ENCODE assay signal across 8 cellular contexts in genomic region chr9:75265525-75265972, GRCh38.
DNase-seq lines count a peak whose midpoint lies in the region; ATAC-seq and TF ChIP-seq lines count a peak whose summit lies in the region.

No MANE protein-coding gene starts in this region.

- no TSS peak for BruUV-seq in Panc1 (replicated peaks; lab: Mats Ljungman, UMichigan)

- no peak overlapping the region for H3K4me3 ChIP-seq in Panc1 (ENCODE audit: low read depth in 2 of 2, low read length in 2 of 2)
- no peak overlapping the region for H3K4me3 ChIP-seq in sigmoid colon

- H3K4me3 Mint-ChIP-seq in activated naive CD8-positive, alpha-beta T cell treated with anti-CD3 and anti-CD28 coated beads for 36 hours: no peak overlapping the region

- H3K36me3 Mint-ChIP-seq in activated naive CD8-positive, alpha-beta T cell treated with anti-CD3 and anti-CD28 coated beads for 36 hours: peaks cover under 1% of the 10 kb centered on the region

- H3K4me1 Mint-ChIP-seq in activated naive CD8-positive, alpha-beta T cell treated with anti-CD3 and anti-CD28 coated beads for 36 hours: no peaks in the 10 kb centered on the region

- DNase-seq in DMS114 treated with DMSO at 0.1 percent for 48 hours (lab: John Stamatoyannopoulos, UW; ENCODE audit: unreplicated experiment): peak; percentile 1
- peak; percentile 5 for DNase-seq in Panc1 (ENCODE audit: low read depth, low spot score)
- DNase-seq in activated naive CD8-positive, alpha-beta T cell treated with anti-CD3 and anti-CD28 coated beads for 36 hours: peak; percentile 30
- no peak for DNase-seq in left cardiac atrium
- no peak for DNase-seq in sigmoid colon
- no peak for DNase-seq in cortex of kidney (lab: John Stamatoyannopoulos, UW)

- H3K36me3 ChIP-seq in Panc1 (ENCODE audit: control insufficient read depth, insufficient read depth, low read length): no peaks in the 10 kb centered on the region
- H3K36me3 ChIP-seq in sigmoid colon: no peaks in the 10 kb centered on the region

- TF ChIP-seq CTCF in Panc1 (IDR thresholded peaks at IDR 0.05): peak; percentile 77
- peak in 3 of 4 experiments; percentile 57 to 74 (median 62) for TF ChIP-seq CTCF in sigmoid colon (IDR thresholded peaks at IDR 0.05)

- no peak for TF ChIP-seq EP300 in sigmoid colon (IDR thresholded peaks at IDR 0.05)

- WGBS in sigmoid colon, 2 donors: 30 to 33% methylated on average over 3 of the region's 3 CpGs

- H3K9me3 Mint-ChIP-seq in activated naive CD8-positive, alpha-beta T cell treated with anti-CD3 and anti-CD28 coated beads for 36 hours: no peaks in the 10 kb centered on the region

- in situ Hi-C loops in Panc1 (cut with HindIII; ENCODE audit: low pct_unique_long_range_greater_than_20kb, low sequenced_read_pairs): no loop called here

- POLR2A ChIA-PET in Panc1 (lab: Charles Lee): no interaction called here

- no peak for TF ChIP-seq POLR2A in sigmoid colon (IDR thresholded peaks at IDR 0.05)

- intact Hi-C loops in Panc1 (cut with micrococcal nuclease; ENCODE audit: unreplicated experiment) (loop anchor here (2.0 to 5.0 kb wide), 2 partner anchors 602 to 1037 kb away; no protein-coding TSS in a partner anchor), left cardiac atrium (cut with DNase I) (loop anchor here (5.0 to 10.0 kb wide), 2 partner anchors 589 to 592 kb away; no protein-coding TSS in a partner anchor), sigmoid colon (cut with DNase I) (loop anchor here (2.0 to 10.0 kb wide), 2 partner anchors 599 to 1037 kb away; no protein-coding TSS in a partner anchor)

- no peak overlapping the region for H3K27ac ChIP-seq in Panc1 (ENCODE audit: low read length)
- no peak overlapping the region for H3K27ac ChIP-seq in sigmoid colon

- H3K27me3 Mint-ChIP-seq in activated naive CD8-positive, alpha-beta T cell treated with anti-CD3 and anti-CD28 coated beads for 36 hours: no peaks in the 10 kb centered on the region

- CTCF ChIA-PET in Panc1 (lab: Charles Lee): interaction anchor here (0.7 to 0.9 kb wide), 2 partner anchors 590 to 601 kb away, joined by 3 to 4 read pairs; no protein-coding TSS in a partner anchor

- ATAC-seq in GM19351 (IDR thresholded peaks at IDR 0.05; ENCODE audit: unreplicated experiment): peak; percentile 86
- ATAC-seq in HG03520 (IDR thresholded peaks at IDR 0.05; ENCODE audit: unreplicated experiment): peak; percentile 89
- ATAC-seq in Panc1: no peak
- ATAC-seq in left cardiac atrium: peak; percentile 68 to 76

- no peaks in the 10 kb centered on the region for H3K4me1 ChIP-seq in Panc1 (ENCODE audit: control insufficient read depth, insufficient read depth, low read length)
- no peaks in the 10 kb centered on the region for H3K4me1 ChIP-seq in sigmoid colon

- H3K9me3 ChIP-seq in Panc1 (ENCODE audit: control insufficient read depth, insufficient read depth, low read depth, low read length): no peaks in the 10 kb centered on the region
- no peaks in the 10 kb centered on the region for H3K9me3 ChIP-seq in sigmoid colon

- no peak overlapping the region for H3K27ac Mint-ChIP-seq in activated naive CD8-positive, alpha-beta T cell treated with anti-CD3 and anti-CD28 coated beads for 36 hours

- no peaks in the 10 kb centered on the region for H3K27me3 ChIP-seq in Panc1 (ENCODE audit: control insufficient read depth, insufficient read depth, low read length)
- no peaks in the 10 kb centered on the region for H3K27me3 ChIP-seq in sigmoid colon

Comparison
In these comparisons a context has a peak if more than half of its experiments do, and no peak if none do; other contexts are left out.
1. DNase-seq: peak in DMS114 treated with DMSO at 0.1 percent for 48 hours (single experiment), Panc1 (single experiment) and activated naive CD8-positive, alpha-beta T cell treated with anti-CD3 and anti-CD28 coated beads for 36 hours (single experiment); none in left cardiac atrium (single experiment), sigmoid colon (single experiment) and cortex of kidney (single experiment).